Comparison of ENCODE assay signal across 8 cellular contexts in genomic region chr3:112560330-112560729, GRCh38. TPM values are rescaled to one million over a fixed set of nuclear protein-coding genes. Genes with fewer than 3 reads are reported as not detected.
A peak's percentile ranks its signal among the peaks of the same experiment; 100 is the strongest.
DNase-seq lines count a peak whose midpoint lies in the region; ATAC-seq and TF ChIP-seq lines count a peak whose summit lies in the region.

No MANE protein-coding gene starts in this region.

- no peaks in the 10 kb centered on the region for H3K27me3 ChIP-seq in brain microvascular endothelial cell (replicated peaks)

- H3K4me3 Mint-ChIP-seq in stimulated activated naive CD8-positive, alpha-beta T cell treated with anti-CD3 and anti-CD28 coated beads, Interleukin-15, Interleukin-2, amounts not matched to agents 100 ng/mL and 50 ng/mL, for 24 hours = peak overlapping the region; percentile 99

- peaks cover 40% of the 10 kb centered on the region for H3K36me3 Mint-ChIP-seq in stimulated activated naive CD8-positive, alpha-beta T cell treated with anti-CD3 and anti-CD28 coated beads, Interleukin-15, Interleukin-2, amounts not matched to agents 100 ng/mL and 50 ng/mL, for 24 hours (ENCODE audit: low read depth)

- no peak for DNase-seq in stimulated activated naive CD8-positive, alpha-beta T cell treated with anti-CD3 and anti-CD28 coated beads, Interleukin-15, Interleukin-2, amounts not matched to agents 100 U/mL and 50 U/mL, for 24 hours
- DNase-seq in brain microvascular endothelial cell (no peak), HK-2 (ENCODE audit: unreplicated experiment) (no peak), cerebellar cortex (ENCODE audit: low spot score) (no peak)
- no peak for DNase-seq in stimulated activated CD4-positive, alpha-beta T cell treated with anti-CD3 and anti-CD28 coated beads, Interleukin-1b, Interleukin-23, amount 100 ng/mL, for 48 hours

- peak overlapping the region; percentile 97 for H3K27ac Mint-ChIP-seq in stimulated activated naive CD8-positive, alpha-beta T cell treated with anti-CD3 and anti-CD28 coated beads, Interleukin-15, Interleukin-2, amounts not matched to agents 100 ng/mL and 50 ng/mL, for 24 hours

- no peaks in the 10 kb centered on the region for H3K27me3 Mint-ChIP-seq in stimulated activated naive CD8-positive, alpha-beta T cell treated with anti-CD3 and anti-CD28 coated beads, Interleukin-15, Interleukin-2, amounts not matched to agents 100 ng/mL and 50 ng/mL, for 24 hours

- peaks cover 7% of the 10 kb centered on the region for H3K4me1 ChIP-seq in mesodermal cell (ENCODE audit: control insufficient read depth, insufficient read depth, low read length, poor library complexity, severe bottlenecking)

- no peaks in the 10 kb centered on the region for H3K9me3 Mint-ChIP-seq in stimulated activated naive CD8-positive, alpha-beta T cell treated with anti-CD3 and anti-CD28 coated beads, Interleukin-15, Interleukin-2, amounts not matched to agents 100 ng/mL and 50 ng/mL, for 24 hours

- no peaks in the 10 kb centered on the region for H3K36me3 ChIP-seq in brain microvascular endothelial cell (replicated peaks)
- H3K36me3 ChIP-seq in mesodermal cell (ENCODE audit: control insufficient read depth, insufficient read depth, low read length) = peaks cover 24% of the 10 kb centered on the region

- no CpG with 5 or more reads among the region's 2 CpGs for WGBS in mesodermal cell (ENCODE audit: insufficient coverage in 2 of 2), 2 experiments

- H3K4me3 ChIP-seq in brain microvascular endothelial cell (ENCODE audit: low read depth, low read length) (peak overlapping the region; percentile 80), mesodermal cell (ENCODE audit: extremely low read depth, insufficient read depth, low read length, poor library complexity, severe bottlenecking) (peak overlapping the region; percentile 81)

- ATAC-seq in stimulated activated naive CD8-positive, alpha-beta T cell treated with anti-CD3 and anti-CD28 coated beads, Interleukin-15, Interleukin-2, amounts not matched to agents 100 U/mL and 50 U/mL, for 24 hours = no peak
- no peak for ATAC-seq in HG02973 (IDR thresholded peaks at IDR 0.05; ENCODE audit: unreplicated experiment)

- TF ChIP-seq CTCF in brain microvascular endothelial cell (IDR thresholded peaks at IDR 0.05; ENCODE audit: low read depth, low read length, missing control alignments) = no peak

- peak overlapping the region; percentile 94 for H3K27ac ChIP-seq in brain microvascular endothelial cell
- H3K27ac ChIP-seq in mesodermal cell (ENCODE audit: low read depth, low read length, severe bottlenecking) = peak overlapping the region; percentile 98

- H3K4me1 Mint-ChIP-seq in stimulated activated naive CD8-positive, alpha-beta T cell treated with anti-CD3 and anti-CD28 coated beads, Interleukin-15, Interleukin-2, amounts not matched to agents 100 ng/mL and 50 ng/mL, for 24 hours (ENCODE audit: low read depth) = peaks cover 60% of the 10 kb centered on the region

- in situ Hi-C loops in brain microvascular endothelial cell (cut with HindIII; ENCODE audit: low pct_ligation_motif_present, low sequenced_read_pairs) = no loop called here

- H3K9me3 ChIP-seq in mesodermal cell (ENCODE audit: control insufficient read depth, low read length) = no peaks in the 10 kb centered on the region

RNA-seq across cellular contexts. Expression of gene ATG3, which starts 1.4 kb away (rescaled TPM):
- polyA plus RNA-seq in mesodermal cell (2013, experiment 1 of 2) = 48.8 TPM
- polyA plus RNA-seq in mesodermal cell (2013, experiment 2 of 2) = 47.3 TPM

RNA-seq across cellular contexts. Expression of gene SLC35A5, which starts 1.5 kb away (rescaled TPM):
- polyA plus RNA-seq in mesodermal cell (2013, experiment 1 of 2) = 39.3 TPM
- polyA plus RNA-seq in mesodermal cell (2013, experiment 2 of 2) = 37.3 TPM
